In genomic region chr19:5934779-5935472, GRCh38 we compare ENCODE assay signal across 10 cellular contexts. TPM values are rescaled to one million over a fixed set of nuclear protein-coding genes. Genes with fewer than 3 reads are reported as not detected.
A peak's percentile ranks its signal among the peaks of the same experiment; 100 is the strongest.
DNase-seq lines count a peak whose midpoint lies in the region; ATAC-seq and TF ChIP-seq lines count a peak whose summit lies in the region.
"Had no signal": no experiment of that assay in that cellular context is flagged by ENCODE, and none has a peak within 500 bp of the region (broad histone marks: within the 10 kb centered on the region; RNA-seq: fewer than 3 reads in every experiment).

No MANE protein-coding gene starts in this region.

- peaks cover 28 to 51% (median 49%) of the 10 kb centered on the region in 4 donors for H3K4me1 ChIP-seq in esophagus muscularis mucosa
- H3K4me1 ChIP-seq in muscle layer of duodenum (ENCODE audit: control insufficient read depth in 1 of 2, insufficient read depth in 2 of 2, low read length in 2 of 2): peaks cover 3 to 49% of the 10 kb centered on the region in 2 donors

- TF ChIP-seq CTCF in AG04450 (IDR thresholded peaks at IDR 0.05; ENCODE audit: low read depth, low read length) (no peak), esophagus muscularis mucosa (IDR thresholded peaks at IDR 0.05) (no peak)

- no peaks in the 10 kb centered on the region for H3K9me3 Mint-ChIP-seq in effector memory CD8-positive, alpha-beta T cell

- peaks cover 13 to 84% (median 63%) of the 10 kb centered on the region in 4 donors for H3K36me3 ChIP-seq in esophagus muscularis mucosa
- peaks cover 22 to 47% of the 10 kb centered on the region in 2 donors for H3K36me3 ChIP-seq in muscle layer of duodenum (ENCODE audit: control insufficient read depth in 1 of 2, insufficient read depth in 2 of 2, low read length in 2 of 2)

- no peaks in the 10 kb centered on the region for H3K27me3 ChIP-seq in AG04450 (ENCODE audit: control insufficient read depth, insufficient read depth, low read length)
- no peaks in the 10 kb centered on the region for H3K27me3 ChIP-seq in esophagus muscularis mucosa
- H3K27me3 ChIP-seq in muscle layer of duodenum (ENCODE audit: low read depth, low read length): no peaks in the 10 kb centered on the region
- H3K27me3 ChIP-seq: BLaER1 treated with 17β-estradiol and CSF1 and Interleukin-3, amounts not matched to agents 10 nM and 100 nM had no signal

- peak; percentile 84 for DNase-seq in AG04450 (ENCODE audit: low read depth, low spot score)
- DNase-seq in NCI-H2227 (lab: John Stamatoyannopoulos, UW; ENCODE audit: unreplicated experiment): peak; percentile 48
- no peak for DNase-seq in esophagus muscularis mucosa (ENCODE audit: extremely low spot score)
- DNase-seq in activated gamma-delta T cell (lab: John Stamatoyannopoulos, UW): no peak
- DNase-seq in effector memory CD8-positive, alpha-beta T cell: no peak
- DNase-seq in T-helper 2 cell: no peak
- DNase-seq in DMS114 treated with DMSO at 0.1 percent for 48 hours (lab: John Stamatoyannopoulos, UW; ENCODE audit: unreplicated experiment): no peak
- DNase-seq: NCI-H1436 treated with DMSO at 0.1 percent for 48 hours had no signal

- WGBS in esophagus muscularis mucosa: 50% methylated on average over 12 of the region's 16 CpGs

- H3K27ac ChIP-seq in AG04450 (ENCODE audit: low read depth, low read length) (peak overlapping the region; percentile 98), esophagus muscularis mucosa (replicated peaks in 1 of 4) (peak overlapping the region; percentile 53 to 72 (median 66)), muscle layer of duodenum (ENCODE audit: low read length) (peak overlapping the region; percentile 29)

- no peaks in the 10 kb centered on the region for H3K9me3 ChIP-seq in AG04450 (ENCODE audit: control insufficient read depth, insufficient read depth, low read length)
- H3K9me3 ChIP-seq in esophagus muscularis mucosa: no peaks in the 10 kb centered on the region
- H3K9me3 ChIP-seq in muscle layer of duodenum (ENCODE audit: control insufficient read depth in 1 of 2, low read length in 2 of 2): no peaks in the 10 kb centered on the region
- H3K9me3 ChIP-seq: BLaER1 treated with 17β-estradiol and CSF1 and Interleukin-3, amounts not matched to agents 10 nM and 100 nM had no signal

- ATAC-seq in effector memory CD8-positive, alpha-beta T cell (replicated peaks): no peak

- peaks cover 49% of the 10 kb centered on the region for H3K36me3 Mint-ChIP-seq in effector memory CD8-positive, alpha-beta T cell (ENCODE audit: insufficient read depth)

- CTCF ChIA-PET in AG04450 (lab: Charles Lee): interaction anchor here (1.2 to 4.3 kb wide), 3 partner anchors 33 to 131 kb away, joined by 3 to 26 read pairs (median 15); no protein-coding TSS in a partner anchor

- H3K4me3 ChIP-seq in AG04450 (ENCODE audit: low read depth, low read length) (peak overlapping the region; percentile 39), esophagus muscularis mucosa (peak overlapping the region in 1 of 4 donors; percentile 3), muscle layer of duodenum (ENCODE audit: low read depth in 1 of 2, low read length in 2 of 2) (no peak overlapping the region)
- H3K4me3 ChIP-seq: BLaER1 treated with 17β-estradiol and CSF1 and Interleukin-3, amounts not matched to agents 10 nM and 100 nM had no signal

- intact Hi-C loops in esophagus muscularis mucosa (cut with DNase I): no loop called here

- no peak overlapping the region for H3K27ac Mint-ChIP-seq in effector memory CD8-positive, alpha-beta T cell

- no peaks in the 10 kb centered on the region for H3K27me3 Mint-ChIP-seq in effector memory CD8-positive, alpha-beta T cell

- peaks cover 12 to 15% of the 10 kb centered on the region in 2 donors for H3K4me1 Mint-ChIP-seq in effector memory CD8-positive, alpha-beta T cell (ENCODE audit: low read depth in 2 of 2)

- TF ChIP-seq EP300 in esophagus muscularis mucosa (IDR thresholded peaks at IDR 0.05): no peak

- no peak for TF ChIP-seq POLR2A in esophagus muscularis mucosa (IDR thresholded peaks at IDR 0.05; ENCODE audit: low read depth)

- POLR2A ChIA-PET in AG04450 (lab: Yijun Ruan, JAX): interaction anchor here (0.8 to 3.0 kb wide), 12 partner anchors 13 to 337 kb away, joined by 3 to 22 read pairs (median 7); partner anchors contain the start of genes NDUFA11, RANBP3 and VMAC

- no peak overlapping the region for H3K4me3 Mint-ChIP-seq in effector memory CD8-positive, alpha-beta T cell

RNA-seq across cellular contexts. Expression of gene CAPS, which starts 20.9 kb away (rescaled TPM):
- 2.7 and 2.8 TPM in 2 replicates for polyA plus RNA-seq in AG04450 (2011; rRNA removed)
- polyA minus RNA-seq in AG04450 (2011; rRNA and poly(A)+ RNA removed): 0.83 and 1.2 TPM in 2 replicates
- total RNA-seq in esophagus muscularis mucosa: 10 to 100 TPM in 3 of 4 donors, 1 to 10 TPM in 1; 5.5 to 16.1 (median 15.2) TPM

RNA-seq across cellular contexts. Expression of gene VMAC, which starts 30.3 kb away (rescaled TPM):
- 2.5 and 2.6 TPM in 2 replicates for polyA plus RNA-seq in AG04450 (2011; rRNA removed)
- 2.1 TPM in 2 replicates for polyA minus RNA-seq in AG04450 (2011; rRNA and poly(A)+ RNA removed)
- total RNA-seq in esophagus muscularis mucosa: 10 to 100 TPM in 1 of 4 donors, 1 to 10 TPM in 3; 5.0 to 12.5 (median 7.6) TPM

RNA-seq across cellular contexts. Expression of gene NDUFA11, which starts 31.3 kb away (rescaled TPM):
- polyA plus RNA-seq in AG04450 (2011; rRNA removed): 168 and 272 TPM in 2 replicates
- 14.4 and 26.5 TPM in 2 replicates for polyA minus RNA-seq in AG04450 (2011; rRNA and poly(A)+ RNA removed)
- total RNA-seq in esophagus muscularis mucosa: 100 to 1,000 TPM; 292 to 378 (median 314) TPM

RNA-seq across cellular contexts. Expression of gene RANBP3, which starts 43.0 kb away (rescaled TPM):
- 62.6 and 81.9 TPM in 2 replicates for polyA plus RNA-seq in AG04450 (2011; rRNA removed)
- polyA minus RNA-seq in AG04450 (2011; rRNA and poly(A)+ RNA removed): 45.8 and 76.4 TPM in 2 replicates
- total RNA-seq in esophagus muscularis mucosa: 100 to 1,000 TPM in 2 of 4 donors, 10 to 100 TPM in 2; 92.2 to 127 (median 102) TPM

Comparison
In these comparisons a context has a peak if more than half of its experiments do, and no peak if none do; other contexts are left out.
1. DNase-seq: peak in AG04450 (single experiment) and NCI-H2227 (single experiment); none in esophagus muscularis mucosa (single experiment), activated gamma-delta T cell (single experiment), effector memory CD8-positive, alpha-beta T cell (0 of 3), T-helper 2 cell (0 of 5) and DMS114 treated with DMSO at 0.1 percent for 48 hours (single experiment).
2. H3K27ac ChIP-seq: peak in every context shown above with its lines; median percentile 98 in AG04450; 66 in esophagus muscularis mucosa; 29 in muscle layer of duodenum.